ENCODE assay signal across 23 cellular contexts in genomic region chr13:66200555-66200954, GRCh38.
DNase-seq lines count a peak whose midpoint lies in the region; TF ChIP-seq lines count a peak whose summit lies in the region.
"Had no signal": no experiment of that assay in that cellular context is flagged by ENCODE, and none has a peak within 500 bp of the region (broad histone marks: within the 10 kb centered on the region; RNA-seq: fewer than 3 reads in every experiment).

No MANE protein-coding gene starts in this region.

- H2BK15ac ChIP-seq in neuronal stem cell (ENCODE audit: low read length), result no peak overlapping the region

- BruUV-seq in Caco-2 (replicated peaks; lab: Mats Ljungman, UMichigan), result no TSS peak

- H3K27ac ChIP-seq in brain microvascular endothelial cell (no peak overlapping the region), neuronal stem cell (replicated peaks; ENCODE audit: low read length) (no peak overlapping the region)
- H3K27ac ChIP-seq: ascending aorta, pancreas, tibial nerve had no signal

- no peak overlapping the region for H3K9ac ChIP-seq in neuronal stem cell (ENCODE audit: low read depth, low read length, poor library complexity)

- H3K4me3 Mint-ChIP-seq in Caco-2 (ENCODE audit: unreplicated experiment) (no peak overlapping the region), CD14-positive monocyte (no peak overlapping the region)
- H3K4me3 Mint-ChIP-seq: activated CD8-positive, alpha-beta T cell treated with anti-CD3 and anti-CD28 coated beads for 36 hours; activated naive CD4-positive, alpha-beta T cell treated with anti-CD3 and anti-CD28 coated beads, Interleukin-2, amount 10 ng/mL, durations not matched to agents 7 days and 5 days; activated T-cell treated with anti-CD3 and anti-CD28 coated beads, Interleukin-2, amount 50 U/mL, for 24 hours; H9 had no signal

- peaks cover 0 to 5% of the 10 kb centered on the region in 2 donors for H3K9me3 ChIP-seq in neuronal stem cell (replicated peaks in 1 of 2; ENCODE audit: control insufficient read depth in 2 of 2, insufficient read depth in 1 of 2, low read depth in 1 of 2, low read length in 2 of 2)
- H3K9me3 ChIP-seq in Caco-2, result no peaks in the 10 kb centered on the region
- H3K9me3 ChIP-seq: ascending aorta, pancreas, tibial nerve had no signal

- H3K27me3 Mint-ChIP-seq in Caco-2 (ENCODE audit: insufficient read depth, unreplicated experiment), result no peaks in the 10 kb centered on the region
- no peaks in the 10 kb centered on the region for H3K27me3 Mint-ChIP-seq in CD14-positive monocyte (ENCODE audit: low read depth in 3 of 3)
- H3K27me3 Mint-ChIP-seq: activated CD8-positive, alpha-beta T cell treated with anti-CD3 and anti-CD28 coated beads for 36 hours; activated naive CD4-positive, alpha-beta T cell treated with anti-CD3 and anti-CD28 coated beads, Interleukin-2, amount 10 ng/mL, durations not matched to agents 7 days and 5 days; activated T-cell treated with anti-CD3 and anti-CD28 coated beads, Interleukin-2, amount 50 U/mL, for 24 hours had no signal

- no peaks in the 10 kb centered on the region for H3K79me1 ChIP-seq in neuronal stem cell (ENCODE audit: low read depth, low read length)

- H3K4me2 ChIP-seq in neuronal stem cell (ENCODE audit: insufficient read depth, low read length, poor library complexity, severe bottlenecking), result no peak overlapping the region

- H3K27ac Mint-ChIP-seq in Caco-2 (ENCODE audit: unreplicated experiment), result no peak overlapping the region
- no peak overlapping the region for H3K27ac Mint-ChIP-seq in CD14-positive monocyte
- H3K27ac Mint-ChIP-seq: activated CD8-positive, alpha-beta T cell treated with anti-CD3 and anti-CD28 coated beads for 36 hours; activated naive CD4-positive, alpha-beta T cell treated with anti-CD3 and anti-CD28 coated beads, Interleukin-2, amount 10 ng/mL, durations not matched to agents 7 days and 5 days; activated T-cell treated with anti-CD3 and anti-CD28 coated beads, Interleukin-2, amount 50 U/mL, for 24 hours; H9 had no signal

- H3K27me3 ChIP-seq in brain microvascular endothelial cell (replicated peaks) (no peaks in the 10 kb centered on the region), neuronal stem cell (ENCODE audit: control insufficient read depth in 3 of 3, insufficient read depth in 3 of 3, low read depth in 1 of 3, low read length in 3 of 3) (no peaks in the 10 kb centered on the region), Caco-2 (replicated peaks; ENCODE audit: control insufficient read depth, insufficient read depth, low read length) (no peaks in the 10 kb centered on the region)
- H3K27me3 ChIP-seq: ascending aorta, pancreas, tibial nerve had no signal

- POLR2A ChIA-PET in Caco-2 (lab: Charles Lee), result no interaction called here

- in situ Hi-C loops in brain microvascular endothelial cell (cut with HindIII; ENCODE audit: low pct_ligation_motif_present, low sequenced_read_pairs), result no loop called here

- no peak overlapping the region for H4K8ac ChIP-seq in neuronal stem cell (ENCODE audit: low read depth, low read length)

- no peak overlapping the region for H3K4ac ChIP-seq in neuronal stem cell (ENCODE audit: low read length)

- TF ChIP-seq CTCF in brain microvascular endothelial cell (IDR thresholded peaks at IDR 0.05; ENCODE audit: low read depth, low read length, missing control alignments), result peak; percentile 37
- TF ChIP-seq CTCF in Caco-2 (IDR thresholded peaks at IDR 0.05; ENCODE audit: insufficient read depth in 1 of 2, low read depth in 1 of 2, low read length in 1 of 2, severe bottlenecking in 1 of 2, unreplicated experiment in 1 of 2), result no peak
- no peak for TF ChIP-seq CTCF in CD14-positive monocyte (IDR thresholded peaks at IDR 0.05)

- intact Hi-C loops in Caco-2 (cut with micrococcal nuclease; ENCODE audit: unreplicated experiment), result no loop called here
- intact Hi-C loops in CD14-positive monocyte (cut with micrococcal nuclease), result no loop called here

- H3K4me1 Mint-ChIP-seq in Caco-2 (ENCODE audit: low read depth, unreplicated experiment) (no peaks in the 10 kb centered on the region), CD14-positive monocyte (no peaks in the 10 kb centered on the region)
- H3K4me1 Mint-ChIP-seq: activated naive CD4-positive, alpha-beta T cell treated with anti-CD3 and anti-CD28 coated beads, Interleukin-2, amount 10 ng/mL, durations not matched to agents 7 days and 5 days; H9 had no signal

- H3K9me3 Mint-ChIP-seq in Caco-2 (ENCODE audit: unreplicated experiment) (no peaks in the 10 kb centered on the region), CD14-positive monocyte (peaks cover 0 to 13% (median 7%) of the 10 kb centered on the region in 7 donors)
- H3K9me3 Mint-ChIP-seq: activated naive CD4-positive, alpha-beta T cell treated with anti-CD3 and anti-CD28 coated beads, Interleukin-2, amount 10 ng/mL, durations not matched to agents 7 days and 5 days had no signal

- H3K36me3 ChIP-seq in brain microvascular endothelial cell (replicated peaks), result no peaks in the 10 kb centered on the region
- H3K36me3 ChIP-seq in neuronal stem cell (replicated peaks in 1 of 2; ENCODE audit: control insufficient read depth in 2 of 2, insufficient read depth in 2 of 2, low read length in 2 of 2), result no peaks in the 10 kb centered on the region
- no peaks in the 10 kb centered on the region for H3K36me3 ChIP-seq in Caco-2 (ENCODE audit: control insufficient read depth, insufficient read depth, low read length)
- H3K36me3 ChIP-seq: ascending aorta, pancreas, tibial nerve had no signal

- H3K4me3 ChIP-seq in brain microvascular endothelial cell (ENCODE audit: low read depth, low read length) (no peak overlapping the region), neuronal stem cell (ENCODE audit: low read length in 2 of 2) (no peak overlapping the region), Caco-2 (ENCODE audit: low read depth, low read length) (no peak overlapping the region)
- H3K4me3 ChIP-seq: ascending aorta, GM12878, pancreas, tibial nerve had no signal

- no peak overlapping the region for H3K18ac ChIP-seq in neuronal stem cell (ENCODE audit: low read length)

- CTCF ChIA-PET in Caco-2 (lab: Charles Lee), result no interaction called here

- H2AFZ ChIP-seq in neuronal stem cell (ENCODE audit: low read length), result peak overlapping the region; percentile 42

- no peak overlapping the region for H2AK5ac ChIP-seq in neuronal stem cell (ENCODE audit: low read depth, low read length)

- DNase-seq in ELR (ENCODE audit: low read depth), result peak; percentile 7
- peak; percentile 35 for DNase-seq in NCI-H69 (lab: John Stamatoyannopoulos, UW)
- DNase-seq in brain microvascular endothelial cell, result peak; percentile 9
- DNase-seq in neuronal stem cell (ENCODE audit: low spot score), result no peak
- DNase-seq in Caco-2, result no peak
- DNase-seq in NOMO-1 treated with DMSO at 0.1 percent for 48 hours (lab: John Stamatoyannopoulos, UW; ENCODE audit: unreplicated experiment), result no peak
- DNase-seq in CD14-positive monocyte (ENCODE audit: low spot score), result no peak
- DNase-seq: activated CD8-positive, alpha-beta T cell treated with anti-CD3 and anti-CD28 coated beads for 36 hours; activated naive CD4-positive, alpha-beta T cell treated with anti-CD3 and anti-CD28 coated beads, Interleukin-2, amount 10 ng/mL, durations not matched to agents 7 days and 5 days; activated T-cell treated with anti-CD3 and anti-CD28 coated beads, Interleukin-2, amount 50 U/mL, for 24 hours; C1 segment of cervical spinal cord; DMS 273 treated with DMSO at 0.1 percent for 48 hours; effector memory CD4-positive, alpha-beta T cell; H9; hypothalamus; NCI-H1436 treated with DMSO at 0.1 percent for 48 hours; NCI-H510A; pancreas; SIG-M5; stimulated activated naive CD4-positive, alpha-beta T cell had no signal

- no peak overlapping the region for H2BK120ac ChIP-seq in neuronal stem cell (ENCODE audit: low read depth, low read length)

- H3K4me1 ChIP-seq in neuronal stem cell (ENCODE audit: control insufficient read depth in 2 of 2, insufficient read depth in 1 of 2, low read depth in 1 of 2, low read length in 2 of 2) (no peaks in the 10 kb centered on the region), Caco-2 (no peaks in the 10 kb centered on the region)
- H3K4me1 ChIP-seq: ascending aorta, pancreas, tibial nerve had no signal

- no peak overlapping the region for H2BK5ac ChIP-seq in neuronal stem cell (ENCODE audit: low read length)

- H4K91ac ChIP-seq in neuronal stem cell (ENCODE audit: low read depth, low read length, poor library complexity), result no peak overlapping the region

- H3K14ac ChIP-seq in neuronal stem cell (ENCODE audit: low read length), result no peak overlapping the region

- H2BK12ac ChIP-seq in neuronal stem cell (ENCODE audit: low read length), result no peak overlapping the region

- no peaks in the 10 kb centered on the region for H3K36me3 Mint-ChIP-seq in Caco-2 (ENCODE audit: insufficient read depth, unreplicated experiment)
- H3K36me3 Mint-ChIP-seq in CD14-positive monocyte, result no peaks in the 10 kb centered on the region
- H3K36me3 Mint-ChIP-seq: activated naive CD4-positive, alpha-beta T cell treated with anti-CD3 and anti-CD28 coated beads, Interleukin-2, amount 10 ng/mL, durations not matched to agents 7 days and 5 days had no signal

- H3K23ac ChIP-seq in neuronal stem cell (ENCODE audit: low read depth, low read length, poor library complexity), result no peak overlapping the region

Comparison
In these comparisons a context has a peak if more than half of its experiments do, and no peak if none do; other contexts are left out.
1. DNase-seq: peak in ELR (single experiment), NCI-H69 (single experiment) and brain microvascular endothelial cell (single experiment); none in neuronal stem cell (single experiment), Caco-2 (0 of 2), NOMO-1 treated with DMSO at 0.1 percent for 48 hours (single experiment) and CD14-positive monocyte (single experiment).